1 cellular context compared by ENCODE assay signal in the genomic region with DNA sequence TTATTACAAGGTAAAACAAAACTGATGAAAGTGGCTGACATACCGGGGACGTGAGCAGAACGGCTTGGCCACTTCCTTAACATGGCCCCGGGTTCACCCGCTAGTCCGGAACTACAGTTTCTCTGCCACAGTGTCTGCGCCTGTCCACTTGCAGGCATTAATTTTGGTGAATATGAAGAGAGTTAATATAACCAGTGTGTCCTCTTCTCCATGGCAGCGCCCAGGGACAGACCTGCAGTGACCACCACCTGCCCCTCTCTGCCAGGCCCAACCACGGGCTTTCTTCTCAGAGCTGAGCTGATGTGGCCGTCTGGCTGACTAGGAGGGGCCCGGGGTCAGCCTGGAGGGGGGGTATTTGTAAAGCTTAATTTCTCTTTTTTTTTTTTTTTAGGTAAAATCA.
TF ChIP-seq lines count a peak whose summit lies in the region.

No MANE protein-coding gene starts in this region.

TF ChIP-seq in K562, 482 proteins besides CTCF, POLR2A, EP300 and RAD21:
- no peak for TF ChIP-seq CC2D1A (IDR thresholded peaks at IDR 0.05)
- TF ChIP-seq, protein P1, sequence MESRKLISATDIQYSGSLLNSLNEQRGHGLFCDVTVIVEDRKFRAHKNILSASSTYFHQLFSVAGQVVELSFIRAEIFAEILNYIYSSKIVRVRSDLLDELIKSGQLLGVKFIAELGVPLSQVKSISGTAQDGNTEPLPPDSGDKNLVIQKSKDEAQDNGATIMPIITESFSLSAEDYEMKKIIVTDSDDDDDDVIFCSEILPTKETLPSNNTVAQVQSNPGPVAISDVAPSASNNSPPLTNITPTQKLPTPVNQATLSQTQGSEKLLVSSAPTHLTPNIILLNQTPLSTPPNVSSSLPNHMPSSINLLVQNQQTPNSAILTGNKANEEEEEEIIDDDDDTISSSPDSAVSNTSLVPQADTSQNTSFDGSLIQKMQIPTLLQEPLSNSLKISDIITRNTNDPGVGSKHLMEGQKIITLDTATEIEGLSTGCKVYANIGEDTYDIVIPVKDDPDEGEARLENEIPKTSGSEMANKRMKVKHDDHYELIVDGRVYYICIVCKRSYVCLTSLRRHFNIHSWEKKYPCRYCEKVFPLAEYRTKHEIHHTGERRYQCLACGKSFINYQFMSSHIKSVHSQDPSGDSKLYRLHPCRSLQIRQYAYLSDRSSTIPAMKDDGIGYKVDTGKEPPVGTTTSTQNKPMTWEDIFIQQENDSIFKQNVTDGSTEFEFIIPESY (CRISPR knock-in tag; IDR thresholded peaks at IDR 0.05): 0 out of 2 replicates have a peak, but pooled peaks have one; percentile 32
